In genomic region chr12:54068423-54069070, GRCh38 we compare ENCODE assay signal across 25 cellular contexts. TPM values are rescaled to one million over a fixed set of nuclear protein-coding genes. Genes with fewer than 3 reads are reported as not detected.
"Had no signal": no experiment of that assay in that cellular context is flagged by ENCODE, and none has a peak within 500 bp of the region (broad histone marks: within the 10 kb centered on the region; RNA-seq: fewer than 3 reads in every experiment).

No MANE protein-coding gene starts in this region.

- DNase-seq: activated CD4-positive, alpha-beta T cell treated with anti-CD3 and anti-CD28 coated beads, Interleukin-2, amount 50 U/mL, for 1 hour; activated CD4-positive, CD25-positive, alpha-beta regulatory T cell treated with anti-CD3 and anti-CD28 coated beads, Interleukin-2, amount 50 U/mL, for 72 hours; activated CD8-positive, alpha-beta T cell treated with anti-CD3 and anti-CD28 coated beads, Interleukin-2, amount 10 ng/mL, durations not matched to agents 7 days and 5 days; activated gamma-delta T cell; aorta; cerebellar nuclear complex; glutamatergic neuron; left ventricle myocardium superior; stimulated activated CD4-positive, alpha-beta T cell treated with anti-CD3 and anti-CD28 coated beads, Interleukin-1b, Interleukin-23, amount 100 ng/mL, for 48 hours; substantia nigra; T-cell; thyroid gland had no signal

- H3K27ac ChIP-seq: coronary artery, epithelial cell of prostate, hepatocyte, neutrophil, parathyroid adenoma, skin epidermis, thyroid gland, VCaP had no signal

- H3K4me3 Mint-ChIP-seq: activated CD8-positive, alpha-beta T cell treated with anti-CD3 and anti-CD28 coated beads, Interleukin-2, amount 10 ng/mL, durations not matched to agents 7 days and 5 days; activated T-helper 1 cell treated with anti-CD3 and anti-CD28 coated beads, Interleukin-12 subunit alpha, Interleukin-12 subunit beta, Interleukin-2, Interleukin-4 antibody, amounts not matched to agents 30 ng/mL and 10 ng/mL and 1 ng/mL, durations not matched to agents 14 hours and 24 hours and 36 hours; natural killer cell treated with Interleukin-12 subunit alpha and Interleukin-12 subunit beta and Interleukin-15 and Interleukin-18, amount 100 ng/mL, for 72 hours; stimulated activated naive CD8-positive, alpha-beta T cell treated with anti-CD3 and anti-CD28 coated beads, Interleukin-15, Interleukin-2, amounts not matched to agents 100 ng/mL and 50 ng/mL, for 24 hours; T-cell; T-helper 2 cell treated with Interferon-gamma antibody and Interleukin-4, amounts not matched to agents 5 μg/mL and 100 μg/mL, for 36 hours had no signal

- H3K9me3 Mint-ChIP-seq: activated naive CD4-positive, alpha-beta T cell treated with anti-CD3 and anti-CD28 coated beads, Interleukin-2, amount 50 U/mL, for 72 hours; activated T-helper 1 cell treated with anti-CD3 and anti-CD28 coated beads, Interleukin-12 subunit alpha, Interleukin-12 subunit beta, Interleukin-2, Interleukin-4 antibody, amounts not matched to agents 30 ng/mL and 10 ng/mL and 1 ng/mL, durations not matched to agents 14 hours and 24 hours and 36 hours; natural killer cell treated with Interleukin-12 subunit alpha and Interleukin-12 subunit beta and Interleukin-15 and Interleukin-18, amount 100 ng/mL, for 72 hours; stimulated activated naive CD8-positive, alpha-beta T cell treated with anti-CD3 and anti-CD28 coated beads, Interleukin-15, Interleukin-2, amounts not matched to agents 100 ng/mL and 50 ng/mL, for 24 hours; T-cell; T-helper 2 cell treated with Interferon-gamma antibody and Interleukin-4, amounts not matched to agents 5 μg/mL and 100 μg/mL, for 36 hours had no signal

- H3K36me3 Mint-ChIP-seq: activated naive CD4-positive, alpha-beta T cell treated with anti-CD3 and anti-CD28 coated beads, Interleukin-2, amount 50 U/mL, for 72 hours; natural killer cell treated with Interleukin-12 subunit alpha and Interleukin-12 subunit beta and Interleukin-15 and Interleukin-18, amount 100 ng/mL, for 72 hours had no signal

- H3K4me1 ChIP-seq: parathyroid adenoma, thyroid gland had no signal

- H3K4me3 ChIP-seq: coronary artery, hepatocyte, skin epidermis, thyroid gland had no signal

- H3K36me3 ChIP-seq: neutrophil, thyroid gland had no signal

- ATAC-seq: activated CD8-positive, alpha-beta T cell treated with anti-CD3 and anti-CD28 coated beads, Interleukin-2, amount 10 ng/mL, durations not matched to agents 7 days and 5 days; activated naive CD4-positive, alpha-beta T cell treated with anti-CD3 and anti-CD28 coated beads, Interleukin-2, amount 50 U/mL, for 72 hours; left ventricle myocardium superior; natural killer cell treated with Interleukin-12 subunit alpha and Interleukin-12 subunit beta and Interleukin-15 and Interleukin-18, amount 100 ng/mL, for 72 hours; T-cell had no signal

- FAIRE-seq: frontal cortex had no signal

- H3K27ac Mint-ChIP-seq: activated CD8-positive, alpha-beta T cell treated with anti-CD3 and anti-CD28 coated beads, Interleukin-2, amount 10 ng/mL, durations not matched to agents 7 days and 5 days; activated naive CD4-positive, alpha-beta T cell treated with anti-CD3 and anti-CD28 coated beads, Interleukin-2, amount 50 U/mL, for 72 hours; activated T-helper 1 cell treated with anti-CD3 and anti-CD28 coated beads, Interleukin-12 subunit alpha, Interleukin-12 subunit beta, Interleukin-2, Interleukin-4 antibody, amounts not matched to agents 30 ng/mL and 10 ng/mL and 1 ng/mL, durations not matched to agents 14 hours and 24 hours and 36 hours; natural killer cell treated with Interleukin-12 subunit alpha and Interleukin-12 subunit beta and Interleukin-15 and Interleukin-18, amount 100 ng/mL, for 72 hours; stimulated activated naive CD8-positive, alpha-beta T cell treated with anti-CD3 and anti-CD28 coated beads, Interleukin-15, Interleukin-2, amounts not matched to agents 100 ng/mL and 50 ng/mL, for 24 hours; T-cell; T-helper 2 cell treated with Interferon-gamma antibody and Interleukin-4, amounts not matched to agents 5 μg/mL and 100 μg/mL, for 36 hours had no signal

- H3K9me3 ChIP-seq: neutrophil, thyroid gland had no signal

- H3K4me1 Mint-ChIP-seq: T-cell had no signal

RNA-seq across cellular contexts. Expression of gene HOXC4, which starts 14.9 kb away (rescaled TPM):
- total RNA-seq: activated T-helper 1 cell treated with anti-CD3 and anti-CD28 coated beads, Interleukin-12 subunit alpha, Interleukin-12 subunit beta, Interleukin-2, Interleukin-4 antibody, amounts not matched to agents 30 ng/mL and 10 ng/mL and 1 ng/mL, durations not matched to agents 14 hours and 24 hours and 36 hours; frontal cortex; left ventricle myocardium superior had no signal

RNA-seq across cellular contexts. Expression of gene HOXC5, which starts 35.7 kb away (rescaled TPM):
- total RNA-seq: activated CD8-positive, alpha-beta T cell treated with anti-CD3 and anti-CD28 coated beads, Interleukin-2, amount 10 ng/mL, durations not matched to agents 7 days and 5 days; activated naive CD4-positive, alpha-beta T cell treated with anti-CD3 and anti-CD28 coated beads, Interleukin-2, amount 50 U/mL, for 72 hours; activated T-helper 1 cell treated with anti-CD3 and anti-CD28 coated beads, Interleukin-12 subunit alpha, Interleukin-12 subunit beta, Interleukin-2, Interleukin-4 antibody, amounts not matched to agents 30 ng/mL and 10 ng/mL and 1 ng/mL, durations not matched to agents 14 hours and 24 hours and 36 hours; frontal cortex; left ventricle myocardium superior; natural killer cell treated with Interleukin-12 subunit alpha and Interleukin-12 subunit beta and Interleukin-15 and Interleukin-18, amount 100 ng/mL, for 72 hours; T-cell had no signal

RNA-seq across cellular contexts. Expression of gene HOXC6, which starts 40.3 kb away (rescaled TPM):
- total RNA-seq: activated CD8-positive, alpha-beta T cell treated with anti-CD3 and anti-CD28 coated beads, Interleukin-2, amount 10 ng/mL, durations not matched to agents 7 days and 5 days; activated naive CD4-positive, alpha-beta T cell treated with anti-CD3 and anti-CD28 coated beads, Interleukin-2, amount 50 U/mL, for 72 hours; activated T-helper 1 cell treated with anti-CD3 and anti-CD28 coated beads, Interleukin-12 subunit alpha, Interleukin-12 subunit beta, Interleukin-2, Interleukin-4 antibody, amounts not matched to agents 30 ng/mL and 10 ng/mL and 1 ng/mL, durations not matched to agents 14 hours and 24 hours and 36 hours; frontal cortex; natural killer cell treated with Interleukin-12 subunit alpha and Interleukin-12 subunit beta and Interleukin-15 and Interleukin-18, amount 100 ng/mL, for 72 hours; T-cell; thyroid gland had no signal

RNA-seq across cellular contexts. Expression of gene HOXC8, which starts 59.8 kb away (rescaled TPM):
- total RNA-seq: activated CD8-positive, alpha-beta T cell treated with anti-CD3 and anti-CD28 coated beads, Interleukin-2, amount 10 ng/mL, durations not matched to agents 7 days and 5 days; activated naive CD4-positive, alpha-beta T cell treated with anti-CD3 and anti-CD28 coated beads, Interleukin-2, amount 50 U/mL, for 72 hours; activated T-helper 1 cell treated with anti-CD3 and anti-CD28 coated beads, Interleukin-12 subunit alpha, Interleukin-12 subunit beta, Interleukin-2, Interleukin-4 antibody, amounts not matched to agents 30 ng/mL and 10 ng/mL and 1 ng/mL, durations not matched to agents 14 hours and 24 hours and 36 hours; frontal cortex; left ventricle myocardium superior; natural killer cell treated with Interleukin-12 subunit alpha and Interleukin-12 subunit beta and Interleukin-15 and Interleukin-18, amount 100 ng/mL, for 72 hours; T-cell; thyroid gland had no signal
